Comparison of ENCODE assay signal across 17 cellular contexts in the genomic region with DNA sequence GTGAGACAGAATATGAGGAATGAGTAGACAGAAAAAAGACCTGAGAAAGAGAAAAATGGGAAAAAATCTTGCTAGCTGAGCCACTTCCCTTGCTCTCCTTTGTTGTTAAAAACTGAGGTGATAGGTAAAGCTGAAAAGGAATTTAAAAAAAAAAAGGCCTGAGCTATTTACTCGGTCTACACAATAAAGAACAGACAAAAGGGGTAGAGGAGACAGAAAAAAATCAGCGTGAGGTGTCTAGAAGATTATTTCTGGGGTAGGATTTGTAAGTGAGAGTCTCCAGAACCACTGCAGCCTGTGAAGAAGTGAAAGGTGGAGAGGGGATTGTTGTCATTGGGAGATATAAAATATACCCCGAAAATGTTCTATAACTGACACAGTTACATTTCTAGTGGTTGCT.
A peak's percentile ranks its signal among the peaks of the same experiment; 100 is the strongest.
DNase-seq lines count a peak whose midpoint lies in the region; ATAC-seq, FAIRE-seq and TF ChIP-seq lines count a peak whose summit lies in the region.
"Had no signal": no experiment of that assay in that cellular context is flagged by ENCODE, and none has a peak within 500 bp of the region (broad histone marks: within the 10 kb centered on the region; RNA-seq: fewer than 3 reads in every experiment).

No MANE protein-coding gene starts in this region.

- no peaks in the 10 kb centered on the region for H3K9me3 ChIP-seq in HUES48 (ENCODE audit: control insufficient read depth, insufficient read depth, low read length)
- H3K9me3 ChIP-seq in neural progenitor cell (ENCODE audit: low read depth), result no peaks in the 10 kb centered on the region
- H3K9me3 ChIP-seq in pancreas, result no peaks in the 10 kb centered on the region
- H3K9me3 ChIP-seq: HAP-1 had no signal

- H2AFZ ChIP-seq in neural progenitor cell (replicated peaks), result no peak overlapping the region

- intact Hi-C loops in lower leg skin (cut with DNase I; ENCODE audit: low total_unique reads) (no loop called here), pancreas (cut with DNase I) (no loop called here)

- CTCF ChIA-PET in WTC11 (lab: Charles Lee), result interaction anchor here (0.7 to 1.4 kb wide), 2 partner anchors 13 to 221 kb away, joined by 3 read pairs; no protein-coding TSS in a partner anchor

- no peaks in the 10 kb centered on the region for H3K9me3 Mint-ChIP-seq in WTC11
- H3K9me3 Mint-ChIP-seq in neural progenitor cell, result no peaks in the 10 kb centered on the region
- no peaks in the 10 kb centered on the region for H3K9me3 Mint-ChIP-seq in chondrocyte (ENCODE audit: low read depth)
- H3K9me3 Mint-ChIP-seq: CD4-positive, alpha-beta memory T cell; HFFc6 had no signal

- no peak for TF ChIP-seq POLR2A in lower leg skin (IDR thresholded peaks at IDR 0.05)

- no peaks in the 10 kb centered on the region for H3K36me3 ChIP-seq in HUES48 (ENCODE audit: control insufficient read depth, insufficient read depth, low read length)
- no peaks in the 10 kb centered on the region for H3K36me3 ChIP-seq in neural progenitor cell
- no peaks in the 10 kb centered on the region for H3K36me3 ChIP-seq in pancreas
- H3K36me3 ChIP-seq: HAP-1 had no signal

- no peaks in the 10 kb centered on the region for H4K20me1 ChIP-seq in neural progenitor cell (ENCODE audit: low read depth)

- DNase-seq in WTC11 (ENCODE audit: low spot score), result no peak
- peak; percentile 37 for DNase-seq in neural progenitor cell (ENCODE audit: low spot score)
- DNase-seq in lower leg skin (ENCODE audit: low spot score in 2 of 2), result no peak
- DNase-seq in pancreas, result no peak
- DNase-seq in chondrocyte (ENCODE audit: low spot score), result no peak
- DNase-seq: C1 segment of cervical spinal cord; Calu3; CD4-positive, alpha-beta memory T cell; COR-L47; DMS53; DMS79 treated with DMSO at 0.1 percent for 48 hours; GF-D8; HFFc6 had no signal

- no peaks in the 10 kb centered on the region for H3K27me3 ChIP-seq in HUES48 (ENCODE audit: control insufficient read depth, insufficient read depth, low read length)
- H3K27me3 ChIP-seq in neural progenitor cell, result no peaks in the 10 kb centered on the region
- H3K27me3 ChIP-seq in pancreas, result no peaks in the 10 kb centered on the region

- H3K4me3 Mint-ChIP-seq in WTC11 (no peak overlapping the region), neural progenitor cell (no peak overlapping the region), chondrocyte (ENCODE audit: unreplicated experiment) (no peak overlapping the region)
- H3K4me3 Mint-ChIP-seq: CD4-positive, alpha-beta memory T cell; HFFc6 had no signal

- ATAC-seq in WTC11 (peak; percentile 34; the same call in 1 of the 2 replicates), pancreas (no peak)

- H3K27ac Mint-ChIP-seq in WTC11 (peak overlapping the region; percentile 86), neural progenitor cell (peak overlapping the region; percentile 30), chondrocyte (ENCODE audit: unreplicated experiment) (no peak overlapping the region)
- H3K27ac Mint-ChIP-seq: CD4-positive, alpha-beta memory T cell; HFFc6 had no signal

- peaks cover 27% of the 10 kb centered on the region for H3K4me1 Mint-ChIP-seq in WTC11
- H3K4me1 Mint-ChIP-seq in neural progenitor cell, result peaks cover 11% of the 10 kb centered on the region
- no peaks in the 10 kb centered on the region for H3K4me1 Mint-ChIP-seq in chondrocyte (ENCODE audit: low read depth)
- H3K4me1 Mint-ChIP-seq: CD4-positive, alpha-beta memory T cell had no signal

- H3K4me3 ChIP-seq in HUES48 (ENCODE audit: low read depth, low read length) (no peak overlapping the region), neural progenitor cell (no peak overlapping the region), lower leg skin (ENCODE audit: low read depth, poor library complexity, severe bottlenecking) (no peak overlapping the region), pancreas (no peak overlapping the region)
- H3K4me3 ChIP-seq: HAP-1 had no signal

- no peak for TF ChIP-seq CTCF in WTC11 (IDR thresholded peaks at IDR 0.05)
- no peak for TF ChIP-seq CTCF in neural progenitor cell (IDR thresholded peaks at IDR 0.05)
- no peak for TF ChIP-seq CTCF in lower leg skin (IDR thresholded peaks at IDR 0.05)
- TF ChIP-seq CTCF in pancreas (IDR thresholded peaks at IDR 0.05), result no peak
- no peak for TF ChIP-seq CTCF in chondrocyte (IDR thresholded peaks at IDR 0.05)

- POLR2A ChIA-PET in WTC11 (lab: Charles Lee), result no interaction called here

- H3K27ac ChIP-seq in HUES48 (ENCODE audit: low read depth, low read length) (peak overlapping the region; percentile 59), neural progenitor cell (no peak overlapping the region), pancreas (no peak overlapping the region)

- H3K79me2 ChIP-seq in neural progenitor cell (ENCODE audit: low read depth), result no peaks in the 10 kb centered on the region

- H3K4me1 ChIP-seq in HUES48 (ENCODE audit: control insufficient read depth, insufficient read depth, low read length), result peaks cover 14% of the 10 kb centered on the region
- peaks cover 9% of the 10 kb centered on the region for H3K4me1 ChIP-seq in neural progenitor cell
- no peaks in the 10 kb centered on the region for H3K4me1 ChIP-seq in pancreas

- peak overlapping the region; percentile 18 for H3K4me2 ChIP-seq in neural progenitor cell

- H3K36me3 Mint-ChIP-seq in WTC11 (no peaks in the 10 kb centered on the region), neural progenitor cell (no peaks in the 10 kb centered on the region), chondrocyte (ENCODE audit: low read depth) (no peaks in the 10 kb centered on the region)
- H3K36me3 Mint-ChIP-seq: CD4-positive, alpha-beta memory T cell had no signal

- 72 to 79% methylated on average over 3 of the region's 3 CpGs for WGBS in lower leg skin, 2 donors
- 61 to 70% methylated on average over 3 of the region's 3 CpGs for WGBS in pancreas, 2 donors

- H3K27me3 Mint-ChIP-seq in WTC11 (ENCODE audit: low read depth) (no peaks in the 10 kb centered on the region), neural progenitor cell (ENCODE audit: insufficient read depth, low read depth) (peaks cover 5% of the 10 kb centered on the region), chondrocyte (ENCODE audit: low read depth) (peaks cover 9% of the 10 kb centered on the region)

- H3K9ac ChIP-seq in HUES48 (ENCODE audit: low read depth, low read length) (no peak overlapping the region), neural progenitor cell (no peak overlapping the region)

- no peak for FAIRE-seq in pancreas (lab: Jason Lieb, UNC)
- FAIRE-seq: GM12891, GM18507 had no signal

- H3F3A ChIP-seq in neural progenitor cell (ENCODE audit: low read depth), result no peaks in the 10 kb centered on the region

TF ChIP-seq in WTC11, 78 proteins besides CTCF, POLR2A, EP300 and RAD21:
- no peak for TF ChIP-seq ZNF416 (CRISPR knock-in tag; IDR thresholded peaks at IDR 0.05)
- TF ChIP-seq PRRX2 (CRISPR knock-in tag; IDR thresholded peaks at IDR 0.05), result no peak
- TF ChIP-seq NFATC4 (CRISPR knock-in tag; IDR thresholded peaks at IDR 0.05), result no peak
- no peak for TF ChIP-seq ZNF138 (CRISPR knock-in tag; conservative IDR thresholded peaks at IDR 0.05)
- no peak for TF ChIP-seq OVOL2 (CRISPR knock-in tag; IDR thresholded peaks at IDR 0.05; ENCODE audit: borderline replicate concordance)
- TF ChIP-seq, protein P1, sequence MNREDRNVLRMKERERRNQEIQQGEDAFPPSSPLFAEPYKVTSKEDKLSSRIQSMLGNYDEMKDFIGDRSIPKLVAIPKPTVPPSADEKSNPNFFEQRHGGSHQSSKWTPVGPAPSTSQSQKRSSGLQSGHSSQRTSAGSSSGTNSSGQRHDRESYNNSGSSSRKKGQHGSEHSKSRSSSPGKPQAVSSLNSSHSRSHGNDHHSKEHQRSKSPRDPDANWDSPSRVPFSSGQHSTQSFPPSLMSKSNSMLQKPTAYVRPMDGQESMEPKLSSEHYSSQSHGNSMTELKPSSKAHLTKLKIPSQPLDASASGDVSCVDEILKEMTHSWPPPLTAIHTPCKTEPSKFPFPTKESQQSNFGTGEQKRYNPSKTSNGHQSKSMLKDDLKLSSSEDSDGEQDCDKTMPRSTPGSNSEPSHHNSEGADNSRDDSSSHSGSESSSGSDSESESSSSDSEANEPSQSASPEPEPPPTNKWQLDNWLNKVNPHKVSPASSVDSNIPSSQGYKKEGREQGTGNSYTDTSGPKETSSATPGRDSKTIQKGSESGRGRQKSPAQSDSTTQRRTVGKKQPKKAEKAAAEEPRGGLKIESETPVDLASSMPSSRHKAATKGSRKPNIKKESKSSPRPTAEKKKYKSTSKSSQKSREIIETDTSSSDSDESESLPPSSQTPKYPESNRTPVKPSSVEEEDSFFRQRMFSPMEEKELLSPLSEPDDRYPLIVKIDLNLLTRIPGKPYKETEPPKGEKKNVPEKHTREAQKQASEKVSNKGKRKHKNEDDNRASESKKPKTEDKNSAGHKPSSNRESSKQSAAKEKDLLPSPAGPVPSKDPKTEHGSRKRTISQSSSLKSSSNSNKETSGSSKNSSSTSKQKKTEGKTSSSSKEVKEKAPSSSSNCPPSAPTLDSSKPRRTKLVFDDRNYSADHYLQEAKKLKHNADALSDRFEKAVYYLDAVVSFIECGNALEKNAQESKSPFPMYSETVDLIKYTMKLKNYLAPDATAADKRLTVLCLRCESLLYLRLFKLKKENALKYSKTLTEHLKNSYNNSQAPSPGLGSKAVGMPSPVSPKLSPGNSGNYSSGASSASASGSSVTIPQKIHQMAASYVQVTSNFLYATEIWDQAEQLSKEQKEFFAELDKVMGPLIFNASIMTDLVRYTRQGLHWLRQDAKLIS (CRISPR knock-in tag; IDR thresholded peaks at IDR 0.05; ENCODE audit: borderline replicate concordance), result no peak
